ENCODE assay signal across 29 cellular contexts in genomic region chr4:44772340-44772739, GRCh38.
"Had no signal": no experiment of that assay in that cellular context is flagged by ENCODE, and none has a peak within 500 bp of the region (broad histone marks: within the 10 kb centered on the region; RNA-seq: fewer than 3 reads in every experiment).

No MANE protein-coding gene starts in this region.

- ATAC-seq: activated CD4-positive, alpha-beta T cell treated with anti-CD3 and anti-CD28 coated beads for 36 hours; activated naive CD4-positive, alpha-beta T cell treated with anti-CD3 and anti-CD28 coated beads, Interleukin-2, amount 50 U/mL, for 72 hours; activated T-cell treated with anti-CD3 and anti-CD28 coated beads, Interleukin-2, amount 50 U/mL, for 72 hours; effector memory CD8-positive, alpha-beta T cell; foreskin keratinocyte; gastrocnemius medialis; heart left ventricle had no signal

- H3K36me3 ChIP-seq: brain microvascular endothelial cell, esophagus muscularis mucosa, gastrocnemius medialis, heart left ventricle had no signal

- H3K4me1 ChIP-seq: foreskin keratinocyte, gastrocnemius medialis had no signal

- H3K9me3 ChIP-seq: esophagus muscularis mucosa, gastrocnemius medialis had no signal

- H3K27me3 ChIP-seq: brain microvascular endothelial cell, esophagus muscularis mucosa, foreskin keratinocyte, gastrocnemius medialis, heart left ventricle had no signal

- H3K4me3 ChIP-seq: esophagus muscularis mucosa, gastrocnemius medialis, heart left ventricle had no signal

- H3K27ac ChIP-seq: brain microvascular endothelial cell, esophagus muscularis mucosa, foreskin keratinocyte, gastrocnemius medialis, heart left ventricle had no signal

- DNase-seq: activated CD4-positive, alpha-beta memory T cell treated with anti-CD3 and anti-CD28 coated beads for 36 hours; activated CD4-positive, alpha-beta T cell treated with anti-CD3 and anti-CD28 coated beads for 36 hours; activated CD4-positive, alpha-beta T cell treated with anti-CD3 and anti-CD28 coated beads, Interleukin-2, amount 10 ng/mL, durations not matched to agents 24 days and 14 days; activated CD4-positive, CD25-positive, alpha-beta regulatory T cell; activated CD4-positive, CD25-positive, alpha-beta regulatory T cell treated with anti-CD3 and anti-CD28 coated beads, Interleukin-2, amount 50 U/mL, for 72 hours; activated CD8-positive, alpha-beta memory T cell treated with anti-CD3 and anti-CD28 coated beads, Interleukin-2, amount 50 U/mL, for 48 hours; activated gamma-delta T cell; activated naive CD4-positive, alpha-beta T cell; activated naive CD4-positive, alpha-beta T cell treated with anti-CD3 and anti-CD28 coated beads, Interleukin-2, amount 10 ng/mL, durations not matched to agents 7 days and 5 days; activated naive CD8-positive, alpha-beta T cell treated with anti-CD3 and anti-CD28 coated beads, Interleukin-2, amount 10 ng/mL, durations not matched to agents 7 days and 5 days; activated T-cell treated with anti-CD3 and anti-CD28 coated beads for 4 hours; activated T-cell treated with anti-CD3 and anti-CD28 coated beads, Interleukin-2, amount 50 U/mL, for 24 hours; activated T-cell treated with anti-CD3 and anti-CD28 coated beads, Interleukin-2, amount 50 U/mL, for 72 hours; amniotic stem cell; anterior cingulate cortex; brain microvascular endothelial cell; caudate nucleus; cortex of kidney; dermis blood vessel endothelial cell; effector CD4-positive, alpha-beta T cell; effector memory CD8-positive, alpha-beta T cell; erythroblast; gastrocnemius medialis; glutamatergic neuron; heart left ventricle; T-helper 2 cell had no signal
